Comparison of ENCODE assay signal across 12 cellular contexts in genomic region chr5:64164166-64164565, GRCh38. TPM values are rescaled to one million over a fixed set of nuclear protein-coding genes. Genes with fewer than 3 reads are reported as not detected.
"Had no signal": no experiment of that assay in that cellular context is flagged by ENCODE, and none has a peak within 500 bp of the region (broad histone marks: within the 10 kb centered on the region; RNA-seq: fewer than 3 reads in every experiment).

No MANE protein-coding gene starts in this region.

- H3K4me1 ChIP-seq: breast epithelium, prostate gland had no signal

- H3K27ac ChIP-seq: breast epithelium had no signal

- DNase-seq: activated effector memory CD4-positive, alpha-beta T cell treated with Interleukin-2 at 50 U/mL for 16 hours; activated T-cell treated with anti-CD3 and anti-CD28 coated beads, Interleukin-2, amount 50 U/mL, for 1 hour; dorsolateral prefrontal cortex; kidney; midbrain; nucleus accumbens; stimulated activated CD4-positive, alpha-beta T cell treated with anti-CD3 and anti-CD28 coated beads, Interleukin-2, amount 100 ng/mL, for 48 hours; stimulated activated naive CD4-positive, alpha-beta T cell treated with Interleukin-2 at 50 U/mL for 16 hours had no signal

- H3K9me3 ChIP-seq: breast epithelium, prostate gland had no signal

- H3K36me3 ChIP-seq: breast epithelium, prostate gland had no signal

- ATAC-seq: activated naive CD4-positive, alpha-beta T cell treated with anti-CD3 and anti-CD28 coated beads, Interleukin-2, amount 50 U/mL, for 72 hours had no signal

- H3K27me3 ChIP-seq: breast epithelium had no signal

- H3K4me3 ChIP-seq: breast epithelium, prostate gland had no signal

- H3K27ac Mint-ChIP-seq: activated naive CD4-positive, alpha-beta T cell treated with anti-CD3 and anti-CD28 coated beads, Interleukin-2, amount 50 U/mL, for 72 hours had no signal

RNA-seq across cellular contexts. Expression of gene RNF180, which starts 1.5 kb away (rescaled TPM):
- total RNA-seq: activated naive CD4-positive, alpha-beta T cell treated with anti-CD3 and anti-CD28 coated beads, Interleukin-2, amount 50 U/mL, for 72 hours; T-helper 2 cell treated with Interferon-gamma antibody and Interleukin-4, amounts not matched to agents 100 ng/mL and 5 ng/mL, for 36 hours had no signal
